ENCODE assay signal across 1 cellular context in genomic region chr11:32390712-32391111, GRCh38.
A peak's percentile ranks its signal among the peaks of the same experiment; 100 is the strongest.
TF ChIP-seq lines count a peak whose summit lies in the region.

No MANE protein-coding gene starts in this region.

TF ChIP-seq in K562, 482 proteins besides CTCF, POLR2A, EP300 and RAD21 (continued from another document):
- no peak for TF ChIP-seq AFF4 (CRISPR knock-in tag; IDR thresholded peaks at IDR 0.05)
- no peak for TF ChIP-seq PREB (CRISPR knock-in tag; IDR thresholded peaks at IDR 0.05)
- no peak for TF ChIP-seq NR0B1 (IDR thresholded peaks at IDR 0.05; ENCODE audit: partially characterized antibody)
- TF ChIP-seq HDAC2 (IDR thresholded peaks at IDR 0.05): 0 out of 2 replicates have a peak, but pooled peaks have one; percentile 25
- TF ChIP-seq ESRRA (IDR thresholded peaks at IDR 0.05; ENCODE audit: borderline replicate concordance, low read depth): no peak
- TF ChIP-seq ZNF124 (CRISPR knock-in tag; IDR thresholded peaks at IDR 0.05): no peak
- TF ChIP-seq ZNF280B (CRISPR knock-in tag; IDR thresholded peaks at IDR 0.05): no peak
- peak in 1 of 2 experiments; percentile 40; a peak in 1 of 4 replicates for TF ChIP-seq RCOR1 (IDR thresholded peaks at IDR 0.05; ENCODE audit: borderline replicate concordance in 1 of 2, low read depth in 2 of 2, low read length in 2 of 2)
- TF ChIP-seq E2F1 (CRISPR knock-in tag; IDR thresholded peaks at IDR 0.05): no peak
- peak; percentile 56; the same call in 1 of the 2 replicates for TF ChIP-seq BCOR (IDR thresholded peaks at IDR 0.05)
- TF ChIP-seq STAT6 (CRISPR knock-in tag; IDR thresholded peaks at IDR 0.05): no peak
- no peak for TF ChIP-seq RHOXF2B (CRISPR knock-in tag; conservative IDR thresholded peaks at IDR 0.05)
- no peak for TF ChIP-seq TCFL5 (CRISPR knock-in tag; conservative IDR thresholded peaks at IDR 0.05)
- no peak for TF ChIP-seq SMARCE1 (IDR thresholded peaks at IDR 0.05)
- TF ChIP-seq RBM25 (IDR thresholded peaks at IDR 0.05; ENCODE audit: low read depth, low read length, severe bottlenecking): peak; percentile 60
- TF ChIP-seq ZNF165 (CRISPR knock-in tag; IDR thresholded peaks at IDR 0.05; ENCODE audit: borderline replicate concordance): no peak
- no peak for TF ChIP-seq TCF15 (CRISPR knock-in tag; IDR thresholded peaks at IDR 0.05)
- no peak for TF ChIP-seq NCOA4 (IDR thresholded peaks at IDR 0.05; ENCODE audit: partially characterized antibody)
- TF ChIP-seq ZBED1 (IDR thresholded peaks at IDR 0.05): no peak
- no peak for TF ChIP-seq NFE2L1 (tag; IDR thresholded peaks at IDR 0.05; ENCODE audit: borderline replicate concordance, low read depth)
- TF ChIP-seq MEIS2 (IDR thresholded peaks at IDR 0.05; ENCODE audit: partially characterized antibody): no peak
- no peak for TF ChIP-seq BACH1 (tag; IDR thresholded peaks at IDR 0.05)
